ENCODE assay signal across 24 cellular contexts in genomic region chr3:48372377-48372770, GRCh38. TPM values are rescaled to one million over a fixed set of nuclear protein-coding genes. Genes with fewer than 3 reads are reported as not detected.
"Had no signal": no experiment of that assay in that cellular context is flagged by ENCODE, and none has a peak within 500 bp of the region (broad histone marks: within the 10 kb centered on the region; RNA-seq: fewer than 3 reads in every experiment).

No MANE protein-coding gene starts in this region.

- H3K27me3 Mint-ChIP-seq: activated naive CD8-positive, alpha-beta T cell treated with anti-CD3 and anti-CD28 coated beads, Interleukin-2, amount 50 U/mL, for 24 hours; activated T-helper 17 cell treated with anti-CD3 and anti-CD28 coated beads, Interleukin-2, amount 50 U/mL, for 72 hours; effector memory CD8-positive, alpha-beta T cell had no signal

- H3K4me1 ChIP-seq: lower lobe of right lung, prostate gland had no signal

- H3K27ac Mint-ChIP-seq: activated naive CD8-positive, alpha-beta T cell treated with anti-CD3 and anti-CD28 coated beads, Interleukin-2, amount 50 U/mL, for 24 hours; activated T-helper 17 cell treated with anti-CD3 and anti-CD28 coated beads, Interleukin-2, amount 50 U/mL, for 72 hours; effector memory CD8-positive, alpha-beta T cell; nephron had no signal

- ATAC-seq: activated naive CD8-positive, alpha-beta T cell treated with anti-CD3 and anti-CD28 coated beads, Interleukin-2, amount 50 U/mL, for 24 hours; activated T-helper 17 cell treated with anti-CD3 and anti-CD28 coated beads, Interleukin-2, amount 50 U/mL, for 72 hours; effector memory CD8-positive, alpha-beta T cell; left cardiac atrium; lower lobe of right lung; right cardiac atrium; stimulated activated naive CD8-positive, alpha-beta T cell treated with anti-CD3 and anti-CD28 coated beads, Interleukin-15, Interleukin-2, amounts not matched to agents 100 U/mL and 50 U/mL, for 24 hours had no signal

- H3K9me3 ChIP-seq: lower lobe of right lung, prostate gland had no signal

- H3K27ac ChIP-seq: epithelial cell of prostate, lower lobe of right lung, prostate gland had no signal

- DNase-seq: activated CD4-positive, alpha-beta T cell treated with anti-CD3 and anti-CD28 coated beads, Interleukin-2, amount 50 U/mL, for 4 hours; activated CD4-positive, CD25-positive, alpha-beta regulatory T cell treated with anti-CD3 and anti-CD28 coated beads, Interleukin-2, amount 50 U/mL, for 72 hours; activated naive CD4-positive, alpha-beta T cell treated with Interleukin-2 at 50 U/mL for 16 hours; activated naive CD8-positive, alpha-beta T cell treated with anti-CD3 and anti-CD28 coated beads, Interleukin-2, amount 50 U/mL, for 24 hours; aorta; dermis blood vessel endothelial cell; effector memory CD8-positive, alpha-beta T cell; foreskin melanocyte; left cardiac atrium; lower lobe of right lung; occipital lobe; right cardiac atrium; small intestine; stimulated activated CD4-positive, alpha-beta T cell treated with anti-CD3 and anti-CD28 coated beads, Interleukin-4, amount 100 ng/mL, for 4 hours; stimulated activated CD8-positive, alpha-beta memory T cell treated with anti-CD3 and anti-CD28 coated beads, Interleukin-4, amount 100 ng/mL, for 48 hours; stimulated activated naive CD8-positive, alpha-beta T cell treated with anti-CD3 and anti-CD28 coated beads, Interleukin-15, Interleukin-2, amounts not matched to agents 100 U/mL and 50 U/mL, for 24 hours; trophoblast cell had no signal

- H3K4me3 Mint-ChIP-seq: activated naive CD8-positive, alpha-beta T cell treated with anti-CD3 and anti-CD28 coated beads, Interleukin-2, amount 50 U/mL, for 24 hours; activated T-helper 17 cell treated with anti-CD3 and anti-CD28 coated beads, Interleukin-2, amount 50 U/mL, for 72 hours; effector memory CD8-positive, alpha-beta T cell; nephron had no signal

- H3K4me1 Mint-ChIP-seq: activated naive CD8-positive, alpha-beta T cell treated with anti-CD3 and anti-CD28 coated beads, Interleukin-2, amount 50 U/mL, for 24 hours; activated T-helper 17 cell treated with anti-CD3 and anti-CD28 coated beads, Interleukin-2, amount 50 U/mL, for 72 hours had no signal

- H3K36me3 ChIP-seq: lower lobe of right lung, prostate gland had no signal

- H3K9me3 Mint-ChIP-seq: activated naive CD8-positive, alpha-beta T cell treated with anti-CD3 and anti-CD28 coated beads, Interleukin-2, amount 50 U/mL, for 24 hours; activated T-helper 17 cell treated with anti-CD3 and anti-CD28 coated beads, Interleukin-2, amount 50 U/mL, for 72 hours; effector memory CD8-positive, alpha-beta T cell; nephron had no signal

- H3K4me3 ChIP-seq: lower lobe of right lung, prostate gland had no signal

RNA-seq across cellular contexts. Expression of gene FBXW12, which starts 0.4 kb away (rescaled TPM):
- total RNA-seq: activated T-helper 17 cell treated with anti-CD3 and anti-CD28 coated beads, Interleukin-2, amount 50 U/mL, for 72 hours; aorta; bronchial epithelial cell; chondrocyte; dermis blood vessel endothelial cell; fibroblast of lung; left cardiac atrium; lower lobe of right lung; right cardiac atrium had no signal
- polyA plus RNA-seq: aorta, right cardiac atrium, small intestine had no signal

RNA-seq across cellular contexts. Expression of gene SPINK8, which starts 38.9 kb away (rescaled TPM):
- total RNA-seq: activated T-helper 17 cell treated with anti-CD3 and anti-CD28 coated beads, Interleukin-2, amount 50 U/mL, for 72 hours; aorta; bronchial epithelial cell; chondrocyte; dermis blood vessel endothelial cell; fibroblast of lung; left cardiac atrium; lower lobe of right lung; occipital lobe; right cardiac atrium had no signal
- polyA plus RNA-seq: aorta, fibroblast of lung, right cardiac atrium, small intestine had no signal
